Comparison of ENCODE assay signal across 8 cellular contexts in genomic region chr19:29873024-29873800, GRCh38.
DNase-seq lines count a peak whose midpoint lies in the region; ATAC-seq and TF ChIP-seq lines count a peak whose summit lies in the region.

No MANE protein-coding gene starts in this region.

- H3K9me3 ChIP-seq in skeletal muscle tissue (ENCODE audit: control insufficient read depth in 3 of 3, low read length in 3 of 3) = no peaks in the 10 kb centered on the region

- H3K4me1 ChIP-seq in skeletal muscle tissue (ENCODE audit: control insufficient read depth in 3 of 3, insufficient read depth in 3 of 3, low read length in 3 of 3) = peaks cover 10 to 34% (median 26%) of the 10 kb centered on the region in 3 donors

- peak overlapping the region; percentile 41 for H3K4me3 ChIP-seq in GM12875 (ENCODE audit: low read depth, low read length)
- peak overlapping the region; percentile 43 to 71 (median 69) for H3K4me3 ChIP-seq in skeletal muscle tissue (ENCODE audit: low read length in 3 of 3)

- DNase-seq in T-helper 1 cell (peak in 4 of 5 donors; percentile 42 to 62 (median 58)), hypothalamus (lab: John Stamatoyannopoulos, UW) (peak in 38 of 51 donors; percentile 3 to 71 (median 26)), NCI-H1436 treated with DMSO at 0.1 percent for 48 hours (lab: John Stamatoyannopoulos, UW) (no peak)
- peak; percentile 77 for DNase-seq in activated naive CD8-positive, alpha-beta T cell treated with anti-CD3 and anti-CD28 coated beads, Interleukin-2, amount 50 U/mL, for 24 hours

- H3K4me1 Mint-ChIP-seq in activated naive CD8-positive, alpha-beta T cell treated with anti-CD3 and anti-CD28 coated beads, Interleukin-2, amount 50 U/mL, for 24 hours = peaks cover 5% of the 10 kb centered on the region

- peak; percentile 83 for TF ChIP-seq CTCF in GM12875 (IDR thresholded peaks at IDR 0.05; ENCODE audit: borderline replicate concordance, insufficient read depth, low read depth, low read length)

- H3K9ac ChIP-seq in skeletal muscle tissue (ENCODE audit: low read depth in 1 of 3, low read length in 3 of 3) = peak overlapping the region; percentile 20 to 78 (median 78)

- H3K27me3 Mint-ChIP-seq in activated naive CD8-positive, alpha-beta T cell treated with anti-CD3 and anti-CD28 coated beads, Interleukin-2, amount 50 U/mL, for 24 hours = peaks cover 21% of the 10 kb centered on the region

- H3K9me3 Mint-ChIP-seq in activated naive CD8-positive, alpha-beta T cell treated with anti-CD3 and anti-CD28 coated beads, Interleukin-2, amount 50 U/mL, for 24 hours = no peaks in the 10 kb centered on the region

- no peaks in the 10 kb centered on the region for H3K36me3 ChIP-seq in skeletal muscle tissue (ENCODE audit: control insufficient read depth in 3 of 3, insufficient read depth in 3 of 3, low read length in 3 of 3)

- H3K27ac ChIP-seq in skeletal muscle tissue (ENCODE audit: low read depth, low read length) = peak overlapping the region; percentile 93

- no peak overlapping the region for H3K4me3 Mint-ChIP-seq in activated naive CD8-positive, alpha-beta T cell treated with anti-CD3 and anti-CD28 coated beads, Interleukin-2, amount 50 U/mL, for 24 hours

- no peaks in the 10 kb centered on the region for H3K36me3 Mint-ChIP-seq in activated naive CD8-positive, alpha-beta T cell treated with anti-CD3 and anti-CD28 coated beads, Interleukin-2, amount 50 U/mL, for 24 hours (ENCODE audit: low read depth)

- H3K27me3 ChIP-seq in skeletal muscle tissue (ENCODE audit: control insufficient read depth in 3 of 3, insufficient read depth in 3 of 3, low read length in 3 of 3) = peaks cover 0 to 10% (median 2%) of the 10 kb centered on the region in 3 donors

- peak; percentile 75 for ATAC-seq in HG03571 (IDR thresholded peaks at IDR 0.05; ENCODE audit: unreplicated experiment)
- peak; percentile 83 for ATAC-seq in activated naive CD8-positive, alpha-beta T cell treated with anti-CD3 and anti-CD28 coated beads, Interleukin-2, amount 50 U/mL, for 24 hours
- ATAC-seq in HG03342 (IDR thresholded peaks at IDR 0.05; ENCODE audit: unreplicated experiment) = no peak

- H3K27ac Mint-ChIP-seq in activated naive CD8-positive, alpha-beta T cell treated with anti-CD3 and anti-CD28 coated beads, Interleukin-2, amount 50 U/mL, for 24 hours = no peak overlapping the region
